1 cellular context compared by ENCODE assay signal in genomic region chr11:26597049-26597689, GRCh38.
A peak's percentile ranks its signal among the peaks of the same experiment; 100 is the strongest.
TF ChIP-seq lines count a peak whose summit lies in the region.
"Not testable (repeated sequence)": the region's sequence is repeated elsewhere in the genome, so short reads cannot be mapped to it uniquely, and the experiment has no call there.

No MANE protein-coding gene starts in this region.

TF ChIP-seq in HepG2, 621 proteins besides CTCF, POLR2A, EP300 and RAD21 (continued from another document):
- TF ChIP-seq, protein P1, sequence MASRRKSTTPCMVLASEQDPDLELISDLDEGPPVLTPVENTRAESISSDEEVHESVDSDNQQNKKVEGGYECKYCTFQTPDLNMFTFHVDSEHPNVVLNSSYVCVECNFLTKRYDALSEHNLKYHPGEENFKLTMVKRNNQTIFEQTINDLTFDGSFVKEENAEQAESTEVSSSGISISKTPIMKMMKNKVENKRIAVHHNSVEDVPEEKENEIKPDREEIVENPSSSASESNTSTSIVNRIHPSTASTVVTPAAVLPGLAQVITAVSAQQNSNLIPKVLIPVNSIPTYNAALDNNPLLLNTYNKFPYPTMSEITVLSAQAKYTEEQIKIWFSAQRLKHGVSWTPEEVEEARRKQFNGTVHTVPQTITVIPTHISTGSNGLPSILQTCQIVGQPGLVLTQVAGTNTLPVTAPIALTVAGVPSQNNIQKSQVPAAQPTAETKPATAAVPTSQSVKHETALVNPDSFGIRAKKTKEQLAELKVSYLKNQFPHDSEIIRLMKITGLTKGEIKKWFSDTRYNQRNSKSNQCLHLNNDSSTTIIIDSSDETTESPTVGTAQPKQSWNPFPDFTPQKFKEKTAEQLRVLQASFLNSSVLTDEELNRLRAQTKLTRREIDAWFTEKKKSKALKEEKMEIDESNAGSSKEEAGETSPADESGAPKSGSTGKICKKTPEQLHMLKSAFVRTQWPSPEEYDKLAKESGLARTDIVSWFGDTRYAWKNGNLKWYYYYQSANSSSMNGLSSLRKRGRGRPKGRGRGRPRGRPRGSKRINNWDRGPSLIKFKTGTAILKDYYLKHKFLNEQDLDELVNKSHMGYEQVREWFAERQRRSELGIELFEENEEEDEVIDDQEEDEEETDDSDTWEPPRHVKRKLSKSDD (CRISPR knock-in tag; IDR thresholded peaks at IDR 0.05; ENCODE audit: low read depth), result 0 out of 2 replicates have a peak, but pooled peaks have one; percentile 54
- not testable (repeated sequence) for TF ChIP-seq HNF1A (IDR thresholded peaks at IDR 0.05; ENCODE audit: low read depth)
- TF ChIP-seq HNF1A (CRISPR knock-in tag; IDR thresholded peaks at IDR 0.05; ENCODE audit: borderline replicate concordance) (0 out of 2 replicates have a peak, but pooled peaks have one; percentile 16), ZNF292 (CRISPR knock-in tag; IDR thresholded peaks at IDR 0.05; ENCODE audit: borderline replicate concordance, low read depth) (peak; percentile 32; the same call in 1 of the 2 replicates), ZFX (CRISPR knock-in tag; IDR thresholded peaks at IDR 0.05; ENCODE audit: low read depth) (0 out of 2 replicates have a peak, but pooled peaks have one; percentile 12), PHF8 (CRISPR knock-in tag; IDR thresholded peaks at IDR 0.05) (peak; percentile 68), PHF21A (CRISPR knock-in tag; IDR thresholded peaks at IDR 0.05) (0 out of 2 replicates have a peak, but pooled peaks have one; percentile 28), TOPORS (CRISPR knock-in tag; IDR thresholded peaks at IDR 0.05) (0 out of 2 replicates have a peak, but pooled peaks have one; percentile 48), BCL6 (CRISPR knock-in tag; IDR thresholded peaks at IDR 0.05) (0 out of 2 replicates have a peak, but pooled peaks have one; percentile 7), ZMYM4 (CRISPR knock-in tag; IDR thresholded peaks at IDR 0.05) (peak; percentile 40; the same call in 1 of the 2 replicates), ZFY (CRISPR knock-in tag; IDR thresholded peaks at IDR 0.05) (0 out of 2 replicates have a peak, but pooled peaks have one; percentile 40), ZNF644 (CRISPR knock-in tag; IDR thresholded peaks at IDR 0.05; ENCODE audit: low read depth) (peak; percentile 82), DMAP1 (CRISPR knock-in tag; IDR thresholded peaks at IDR 0.05) (peak; percentile 44; the same call in 1 of the 2 replicates), HOXA3 (CRISPR knock-in tag; IDR thresholded peaks at IDR 0.05) (peak; percentile 86), PHF20 (CRISPR knock-in tag; IDR thresholded peaks at IDR 0.05) (0 out of 2 replicates have a peak, but pooled peaks have one; percentile 32), YY1 (IDR thresholded peaks at IDR 0.05; ENCODE audit: insufficient read depth, insufficient replicate concordance, low read depth, low read length) (peak; percentile 88)
- TF ChIP-seq, protein P2, sequence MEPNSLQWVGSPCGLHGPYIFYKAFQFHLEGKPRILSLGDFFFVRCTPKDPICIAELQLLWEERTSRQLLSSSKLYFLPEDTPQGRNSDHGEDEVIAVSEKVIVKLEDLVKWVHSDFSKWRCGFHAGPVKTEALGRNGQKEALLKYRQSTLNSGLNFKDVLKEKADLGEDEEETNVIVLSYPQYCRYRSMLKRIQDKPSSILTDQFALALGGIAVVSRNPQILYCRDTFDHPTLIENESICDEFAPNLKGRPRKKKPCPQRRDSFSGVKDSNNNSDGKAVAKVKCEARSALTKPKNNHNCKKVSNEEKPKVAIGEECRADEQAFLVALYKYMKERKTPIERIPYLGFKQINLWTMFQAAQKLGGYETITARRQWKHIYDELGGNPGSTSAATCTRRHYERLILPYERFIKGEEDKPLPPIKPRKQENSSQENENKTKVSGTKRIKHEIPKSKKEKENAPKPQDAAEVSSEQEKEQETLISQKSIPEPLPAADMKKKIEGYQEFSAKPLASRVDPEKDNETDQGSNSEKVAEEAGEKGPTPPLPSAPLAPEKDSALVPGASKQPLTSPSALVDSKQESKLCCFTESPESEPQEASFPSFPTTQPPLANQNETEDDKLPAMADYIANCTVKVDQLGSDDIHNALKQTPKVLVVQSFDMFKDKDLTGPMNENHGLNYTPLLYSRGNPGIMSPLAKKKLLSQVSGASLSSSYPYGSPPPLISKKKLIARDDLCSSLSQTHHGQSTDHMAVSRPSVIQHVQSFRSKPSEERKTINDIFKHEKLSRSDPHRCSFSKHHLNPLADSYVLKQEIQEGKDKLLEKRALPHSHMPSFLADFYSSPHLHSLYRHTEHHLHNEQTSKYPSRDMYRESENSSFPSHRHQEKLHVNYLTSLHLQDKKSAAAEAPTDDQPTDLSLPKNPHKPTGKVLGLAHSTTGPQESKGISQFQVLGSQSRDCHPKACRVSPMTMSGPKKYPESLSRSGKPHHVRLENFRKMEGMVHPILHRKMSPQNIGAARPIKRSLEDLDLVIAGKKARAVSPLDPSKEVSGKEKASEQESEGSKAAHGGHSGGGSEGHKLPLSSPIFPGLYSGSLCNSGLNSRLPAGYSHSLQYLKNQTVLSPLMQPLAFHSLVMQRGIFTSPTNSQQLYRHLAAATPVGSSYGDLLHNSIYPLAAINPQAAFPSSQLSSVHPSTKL (CRISPR knock-in tag; IDR thresholded peaks at IDR 0.05), result 0 out of 2 replicates have a peak, but pooled peaks have one; percentile 19
- TF ChIP-seq, protein P3, sequence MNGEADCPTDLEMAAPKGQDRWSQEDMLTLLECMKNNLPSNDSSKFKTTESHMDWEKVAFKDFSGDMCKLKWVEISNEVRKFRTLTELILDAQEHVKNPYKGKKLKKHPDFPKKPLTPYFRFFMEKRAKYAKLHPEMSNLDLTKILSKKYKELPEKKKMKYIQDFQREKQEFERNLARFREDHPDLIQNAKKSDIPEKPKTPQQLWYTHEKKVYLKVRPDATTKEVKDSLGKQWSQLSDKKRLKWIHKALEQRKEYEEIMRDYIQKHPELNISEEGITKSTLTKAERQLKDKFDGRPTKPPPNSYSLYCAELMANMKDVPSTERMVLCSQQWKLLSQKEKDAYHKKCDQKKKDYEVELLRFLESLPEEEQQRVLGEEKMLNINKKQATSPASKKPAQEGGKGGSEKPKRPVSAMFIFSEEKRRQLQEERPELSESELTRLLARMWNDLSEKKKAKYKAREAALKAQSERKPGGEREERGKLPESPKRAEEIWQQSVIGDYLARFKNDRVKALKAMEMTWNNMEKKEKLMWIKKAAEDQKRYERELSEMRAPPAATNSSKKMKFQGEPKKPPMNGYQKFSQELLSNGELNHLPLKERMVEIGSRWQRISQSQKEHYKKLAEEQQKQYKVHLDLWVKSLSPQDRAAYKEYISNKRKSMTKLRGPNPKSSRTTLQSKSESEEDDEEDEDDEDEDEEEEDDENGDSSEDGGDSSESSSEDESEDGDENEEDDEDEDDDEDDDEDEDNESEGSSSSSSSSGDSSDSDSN (CRISPR knock-in tag; IDR thresholded peaks at IDR 0.05), result peak; percentile 42; the same call in 1 of the 2 replicates
- TF ChIP-seq, protein P4, sequence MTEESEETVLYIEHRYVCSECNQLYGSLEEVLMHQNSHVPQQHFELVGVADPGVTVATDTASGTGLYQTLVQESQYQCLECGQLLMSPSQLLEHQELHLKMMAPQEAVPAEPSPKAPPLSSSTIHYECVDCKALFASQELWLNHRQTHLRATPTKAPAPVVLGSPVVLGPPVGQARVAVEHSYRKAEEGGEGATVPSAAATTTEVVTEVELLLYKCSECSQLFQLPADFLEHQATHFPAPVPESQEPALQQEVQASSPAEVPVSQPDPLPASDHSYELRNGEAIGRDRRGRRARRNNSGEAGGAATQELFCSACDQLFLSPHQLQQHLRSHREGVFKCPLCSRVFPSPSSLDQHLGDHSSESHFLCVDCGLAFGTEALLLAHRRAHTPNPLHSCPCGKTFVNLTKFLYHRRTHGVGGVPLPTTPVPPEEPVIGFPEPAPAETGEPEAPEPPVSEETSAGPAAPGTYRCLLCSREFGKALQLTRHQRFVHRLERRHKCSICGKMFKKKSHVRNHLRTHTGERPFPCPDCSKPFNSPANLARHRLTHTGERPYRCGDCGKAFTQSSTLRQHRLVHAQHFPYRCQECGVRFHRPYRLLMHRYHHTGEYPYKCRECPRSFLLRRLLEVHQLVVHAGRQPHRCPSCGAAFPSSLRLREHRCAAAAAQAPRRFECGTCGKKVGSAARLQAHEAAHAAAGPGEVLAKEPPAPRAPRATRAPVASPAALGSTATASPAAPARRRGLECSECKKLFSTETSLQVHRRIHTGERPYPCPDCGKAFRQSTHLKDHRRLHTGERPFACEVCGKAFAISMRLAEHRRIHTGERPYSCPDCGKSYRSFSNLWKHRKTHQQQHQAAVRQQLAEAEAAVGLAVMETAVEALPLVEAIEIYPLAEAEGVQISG (CRISPR knock-in tag; IDR thresholded peaks at IDR 0.05), result 0 out of 2 replicates have a peak, but pooled peaks have one; percentile 19
